19 cellular contexts compared by ENCODE assay signal in genomic region chr1:237774246-237774645, GRCh38.
"Had no signal": no experiment of that assay in that cellular context is flagged by ENCODE, and none has a peak within 500 bp of the region (broad histone marks: within the 10 kb centered on the region; RNA-seq: fewer than 3 reads in every experiment).

No MANE protein-coding gene starts in this region.

- DNase-seq: activated CD4-positive, alpha-beta T cell treated with anti-CD3 and anti-CD28 coated beads for 36 hours; activated CD8-positive, alpha-beta memory T cell treated with anti-CD3 and anti-CD28 coated beads, Interleukin-2, amount 50 U/mL, for 4 hours; activated CD8-positive, alpha-beta T cell treated with anti-CD3 and anti-CD28 coated beads for 36 hours; activated naive CD4-positive, alpha-beta T cell treated with anti-CD3 and anti-CD28 coated beads, Interleukin-2, amount 50 U/mL, for 16 hours; activated naive CD8-positive, alpha-beta T cell treated with anti-CD3 and anti-CD28 coated beads, Interleukin-2, amount 10 ng/mL, durations not matched to agents 7 days and 5 days; activated T-cell treated with anti-CD3 and anti-CD28 coated beads, Interleukin-2, amount 50 U/mL, for 72 hours; adrenal gland; anterior cingulate cortex; caudate nucleus; NCI-H1105 treated with DMSO at 0.1 percent for 48 hours; NCI-H1436 treated with DMSO at 0.1 percent for 48 hours; NCI-H187; NCI-H2081 treated with DMSO at 0.1 percent for 48 hours; NCI-H446; NCI-H524; PC-9; SK-N-SH; T-helper 1 cell; WERI-Rb-1 had no signal

- ATAC-seq: activated CD4-positive, alpha-beta T cell treated with anti-CD3 and anti-CD28 coated beads for 36 hours; activated CD8-positive, alpha-beta T cell treated with anti-CD3 and anti-CD28 coated beads for 36 hours; activated T-cell treated with anti-CD3 and anti-CD28 coated beads, Interleukin-2, amount 50 U/mL, for 72 hours had no signal

- H3K27ac ChIP-seq: adrenal gland, PC-9, WERI-Rb-1 had no signal

- H3K27me3 ChIP-seq: adrenal gland had no signal

- H3K4me2 ChIP-seq: PC-9, SK-N-SH had no signal

- H3K36me3 Mint-ChIP-seq: activated naive CD8-positive, alpha-beta T cell treated with anti-CD3 and anti-CD28 coated beads, Interleukin-2, amount 10 ng/mL, durations not matched to agents 7 days and 5 days had no signal

- H3K9me3 ChIP-seq: adrenal gland, SK-N-SH had no signal

- H3K4me1 ChIP-seq: adrenal gland had no signal

- H3K36me3 ChIP-seq: adrenal gland, WERI-Rb-1 had no signal

- H2AFZ ChIP-seq: PC-9 had no signal

- H3K9me3 Mint-ChIP-seq: activated CD8-positive, alpha-beta T cell treated with anti-CD3 and anti-CD28 coated beads for 36 hours; activated naive CD8-positive, alpha-beta T cell treated with anti-CD3 and anti-CD28 coated beads, Interleukin-2, amount 10 ng/mL, durations not matched to agents 7 days and 5 days; activated T-cell treated with anti-CD3 and anti-CD28 coated beads, Interleukin-2, amount 50 U/mL, for 72 hours had no signal

- H3K4me1 Mint-ChIP-seq: activated CD4-positive, alpha-beta T cell treated with anti-CD3 and anti-CD28 coated beads for 36 hours; activated naive CD8-positive, alpha-beta T cell treated with anti-CD3 and anti-CD28 coated beads, Interleukin-2, amount 10 ng/mL, durations not matched to agents 7 days and 5 days had no signal

- H3K27me3 Mint-ChIP-seq: activated CD4-positive, alpha-beta T cell treated with anti-CD3 and anti-CD28 coated beads for 36 hours; activated naive CD8-positive, alpha-beta T cell treated with anti-CD3 and anti-CD28 coated beads, Interleukin-2, amount 10 ng/mL, durations not matched to agents 7 days and 5 days had no signal

- H3K27ac Mint-ChIP-seq: activated CD4-positive, alpha-beta T cell treated with anti-CD3 and anti-CD28 coated beads for 36 hours; activated CD8-positive, alpha-beta T cell treated with anti-CD3 and anti-CD28 coated beads for 36 hours; activated naive CD8-positive, alpha-beta T cell treated with anti-CD3 and anti-CD28 coated beads, Interleukin-2, amount 10 ng/mL, durations not matched to agents 7 days and 5 days; activated T-cell treated with anti-CD3 and anti-CD28 coated beads, Interleukin-2, amount 50 U/mL, for 72 hours had no signal

- H3K9ac ChIP-seq: SK-N-SH had no signal

- H3K4me3 ChIP-seq: adrenal gland, PC-9 had no signal

- H3K4me3 Mint-ChIP-seq: activated CD4-positive, alpha-beta T cell treated with anti-CD3 and anti-CD28 coated beads for 36 hours; activated CD8-positive, alpha-beta T cell treated with anti-CD3 and anti-CD28 coated beads for 36 hours; activated naive CD8-positive, alpha-beta T cell treated with anti-CD3 and anti-CD28 coated beads, Interleukin-2, amount 10 ng/mL, durations not matched to agents 7 days and 5 days; activated T-cell treated with anti-CD3 and anti-CD28 coated beads, Interleukin-2, amount 50 U/mL, for 72 hours had no signal
